15 cellular contexts compared by ENCODE assay signal in the genomic region with DNA sequence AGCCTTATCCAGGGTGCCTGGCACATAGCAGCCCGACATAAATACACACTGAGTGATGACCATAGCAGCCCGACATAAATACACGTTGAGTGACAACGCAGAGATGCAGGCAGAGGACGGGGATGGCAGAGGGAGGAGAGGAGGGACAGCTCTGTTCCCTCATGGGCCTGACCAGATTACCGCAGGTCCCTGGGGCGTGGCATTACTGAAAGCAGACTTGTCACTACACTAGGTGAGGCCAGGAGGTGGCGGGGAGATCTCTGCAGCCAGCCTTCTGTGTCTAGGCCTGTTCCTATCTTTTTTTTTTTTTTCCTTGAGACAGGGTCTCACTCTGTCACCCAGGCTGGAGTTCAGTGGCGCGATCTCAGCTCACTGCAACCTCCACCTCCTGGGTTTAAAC.
DNase-seq lines count a peak whose midpoint lies in the region; ATAC-seq and TF ChIP-seq lines count a peak whose summit lies in the region.
"Had no signal": no experiment of that assay in that cellular context is flagged by ENCODE, and none has a peak within 500 bp of the region (broad histone marks: within the 10 kb centered on the region; RNA-seq: fewer than 3 reads in every experiment).

No MANE protein-coding gene starts in this region.

- H3K27me3 ChIP-seq in BLaER1 (no peaks in the 10 kb centered on the region), PC-9 (ENCODE audit: insufficient read depth, low read depth) (no peaks in the 10 kb centered on the region), heart right ventricle (no peaks in the 10 kb centered on the region)

- no peaks in the 10 kb centered on the region for H3K9me2 ChIP-seq in PC-9 (ENCODE audit: insufficient read depth)

- intact Hi-C loops in PC-9 (cut with micrococcal nuclease; ENCODE audit: unreplicated experiment), result no loop called here
- intact Hi-C loops in heart right ventricle (cut with DNase I), result loop anchor here in 1 of 10 donors (10.0 kb wide), 1 partner anchor 77 kb away; the partner anchor contains the start of genes RNFT2 and SPRING1

- POLR2A ChIA-PET in PC-9 (lab: Charles Lee; ENCODE audit: unreplicated experiment), result no interaction called here

- 85 to 88% methylated on average over 10 of the region's 10 CpGs for WGBS in heart right ventricle, 2 donors

- 0 out of 2 replicates have a peak overlapping the region, but pooled peaks have one; percentile 25 for H3K27ac ChIP-seq in BLaER1
- no peak overlapping the region for H3K27ac ChIP-seq in PC-9
- no peak overlapping the region for H3K27ac ChIP-seq in heart right ventricle
- no peak overlapping the region for H3K27ac ChIP-seq in caudate nucleus (ENCODE audit: low read depth, low read length)
- H3K27ac ChIP-seq: C4-2B had no signal

- peak overlapping the region; percentile 36 for H3K27ac Mint-ChIP-seq in glutamatergic neuron (ENCODE audit: unreplicated experiment)
- peak overlapping the region; percentile 32 for H3K27ac Mint-ChIP-seq in stimulated activated memory B cell treated with anti-CD40 and anti-IgM and Interleukin-4, amounts not matched to agents 10 μg/mL and 1 μg/mL and 100 μg/mL, for 72 hours
- H3K27ac Mint-ChIP-seq: GM23338 had no signal

- H2AFZ ChIP-seq in PC-9, result no peak overlapping the region
- H2AFZ ChIP-seq: GM23338 had no signal

- H3K4me3 Mint-ChIP-seq in glutamatergic neuron (ENCODE audit: unreplicated experiment), result no peak overlapping the region
- no peak overlapping the region for H3K4me3 Mint-ChIP-seq in stimulated activated memory B cell treated with anti-CD40 and anti-IgM and Interleukin-4, amounts not matched to agents 10 μg/mL and 1 μg/mL and 100 μg/mL, for 72 hours
- H3K4me3 Mint-ChIP-seq: CD4-positive, alpha-beta memory T cell; GM23338 had no signal

- H3K9me3 ChIP-seq in BLaER1 (no peaks in the 10 kb centered on the region), PC-9 (ENCODE audit: insufficient read depth, low read depth) (no peaks in the 10 kb centered on the region), heart right ventricle (no peaks in the 10 kb centered on the region)

- H3K4me1 Mint-ChIP-seq in glutamatergic neuron (ENCODE audit: low read depth, unreplicated experiment), result peaks cover 3% of the 10 kb centered on the region
- peaks cover 32% of the 10 kb centered on the region for H3K4me1 Mint-ChIP-seq in stimulated activated memory B cell treated with anti-CD40 and anti-IgM and Interleukin-4, amounts not matched to agents 10 μg/mL and 1 μg/mL and 100 μg/mL, for 72 hours
- H3K4me1 Mint-ChIP-seq: CD4-positive, alpha-beta memory T cell; GM23338 had no signal

- no peaks in the 10 kb centered on the region for H3K9me3 Mint-ChIP-seq in glutamatergic neuron (ENCODE audit: unreplicated experiment)
- no peaks in the 10 kb centered on the region for H3K9me3 Mint-ChIP-seq in stimulated activated memory B cell treated with anti-CD40 and anti-IgM and Interleukin-4, amounts not matched to agents 10 μg/mL and 1 μg/mL and 100 μg/mL, for 72 hours
- H3K9me3 Mint-ChIP-seq: CD4-positive, alpha-beta memory T cell; GM23338 had no signal

- H3K4me2 ChIP-seq in BLaER1 (no peak overlapping the region), PC-9 (peak overlapping the region; percentile 26; the same call in 1 of the 2 replicates)
- H3K4me2 ChIP-seq: GM23338 had no signal

- CTCF ChIA-PET in PC-9 (lab: Charles Lee), result no interaction called here

- no peak overlapping the region for H3K9ac ChIP-seq in BLaER1

- peaks cover 22% of the 10 kb centered on the region for H3F3A ChIP-seq in PC-9 (ENCODE audit: insufficient read depth, low read depth)

- H3K4me3 ChIP-seq in BLaER1, result no peak overlapping the region
- H3K4me3 ChIP-seq in PC-9, result no peak overlapping the region
- no peak overlapping the region for H3K4me3 ChIP-seq in heart right ventricle
- H3K4me3 ChIP-seq: GM23338 had no signal

- no peaks in the 10 kb centered on the region for H3K36me3 ChIP-seq in BLaER1
- H3K36me3 ChIP-seq in PC-9 (ENCODE audit: low read depth), result no peaks in the 10 kb centered on the region
- H3K36me3 ChIP-seq in heart right ventricle, result no peaks in the 10 kb centered on the region

- TF ChIP-seq CTCF in PC-9 (conservative IDR thresholded peaks at IDR 0.05) (no peak), glutamatergic neuron (IDR thresholded peaks at IDR 0.05; ENCODE audit: partially characterized antibody, unreplicated experiment) (no peak), heart right ventricle (IDR thresholded peaks at IDR 0.05) (no peak)

- peaks cover 4% of the 10 kb centered on the region for H3K27me3 Mint-ChIP-seq in glutamatergic neuron (ENCODE audit: unreplicated experiment)
- H3K27me3 Mint-ChIP-seq in stimulated activated memory B cell treated with anti-CD40 and anti-IgM and Interleukin-4, amounts not matched to agents 10 μg/mL and 1 μg/mL and 100 μg/mL, for 72 hours, result no peaks in the 10 kb centered on the region
- H3K27me3 Mint-ChIP-seq: CD4-positive, alpha-beta memory T cell had no signal

- no peaks in the 10 kb centered on the region for H3K36me3 Mint-ChIP-seq in glutamatergic neuron (ENCODE audit: unreplicated experiment)
- peaks cover 7% of the 10 kb centered on the region for H3K36me3 Mint-ChIP-seq in stimulated activated memory B cell treated with anti-CD40 and anti-IgM and Interleukin-4, amounts not matched to agents 10 μg/mL and 1 μg/mL and 100 μg/mL, for 72 hours
- H3K36me3 Mint-ChIP-seq: CD4-positive, alpha-beta memory T cell had no signal

- no peaks in the 10 kb centered on the region for H3K79me2 ChIP-seq in PC-9 (ENCODE audit: low read depth)

- no peak for ATAC-seq in stimulated activated memory B cell treated with anti-CD40 and anti-IgM and Interleukin-4, amounts not matched to agents 10 μg/mL and 1 μg/mL and 100 μg/mL, for 72 hours
- no peak for ATAC-seq in heart right ventricle
- ATAC-seq: GM23338 had no signal

- H3K4me1 ChIP-seq in BLaER1 (peaks cover 71% of the 10 kb centered on the region), PC-9 (replicated peaks; ENCODE audit: insufficient read depth) (peaks cover 24% of the 10 kb centered on the region), heart right ventricle (no peaks in the 10 kb centered on the region)

- H4K20me1 ChIP-seq in BLaER1, result no peaks in the 10 kb centered on the region
- no peaks in the 10 kb centered on the region for H4K20me1 ChIP-seq in PC-9 (ENCODE audit: insufficient read depth)

- DNase-seq in PC-9 (no peak), glutamatergic neuron (no peak), heart right ventricle (no peak), caudate nucleus (lab: John Stamatoyannopoulos, UW) (no peak)
- DNase-seq in activated effector memory CD4-positive, alpha-beta T cell treated with anti-CD3 and anti-CD28 coated beads, Interleukin-2, amount 50 U/mL, for 16 hours, result no peak
- DNase-seq: 8988T; ACHN; CD4-positive, alpha-beta memory T cell; DMS79; EL; H7 had no signal

- BruUV-seq in PC-9 (replicated peaks; lab: Mats Ljungman, UMichigan), result no TSS peak
